26 cellular contexts compared by ENCODE assay signal in the genomic region with DNA sequence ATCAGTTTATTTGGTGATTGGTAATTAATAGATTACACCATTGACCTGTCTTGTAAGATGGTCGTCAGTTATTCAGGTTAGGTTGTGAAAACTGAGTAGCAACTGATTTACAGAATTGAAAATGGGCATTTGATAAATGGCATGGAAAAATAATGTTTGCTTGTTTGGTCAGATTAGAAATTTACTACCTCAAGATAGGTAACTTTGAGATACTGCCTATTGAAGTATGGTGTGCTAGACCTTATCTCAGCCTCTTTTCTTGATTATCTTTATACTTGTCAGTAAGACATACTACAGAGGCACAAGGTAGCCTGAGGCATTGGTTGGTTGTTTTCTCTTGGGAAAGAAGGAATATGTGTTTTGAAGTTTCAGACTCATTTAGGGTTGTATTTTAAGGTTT.
"Had no signal": no experiment of that assay in that cellular context is flagged by ENCODE, and none has a peak within 500 bp of the region (broad histone marks: within the 10 kb centered on the region; RNA-seq: fewer than 3 reads in every experiment).

No MANE protein-coding gene starts in this region.

- H3K4me1 Mint-ChIP-seq: activated naive CD4-positive, alpha-beta T cell treated with anti-CD3 and anti-CD28 coated beads, Interleukin-2, amount 10 ng/mL, durations not matched to agents 7 days and 5 days; activated naive CD8-positive, alpha-beta T cell treated with anti-CD3 and anti-CD28 coated beads for 36 hours had no signal

- H3K27me3 Mint-ChIP-seq: activated CD8-positive, alpha-beta T cell treated with anti-CD3 and anti-CD28 coated beads for 36 hours; activated naive CD4-positive, alpha-beta T cell treated with anti-CD3 and anti-CD28 coated beads, Interleukin-2, amount 10 ng/mL, durations not matched to agents 7 days and 5 days; activated naive CD8-positive, alpha-beta T cell treated with anti-CD3 and anti-CD28 coated beads for 36 hours had no signal

- ATAC-seq: activated CD4-positive, CD25-positive, alpha-beta regulatory T cell treated with anti-CD3 and anti-CD28 coated beads, Interleukin-2, amount 50 U/mL, for 24 hours; activated CD8-positive, alpha-beta T cell treated with anti-CD3 and anti-CD28 coated beads for 36 hours; activated T-cell treated with anti-CD3 and anti-CD28 coated beads, Interleukin-2, amount 50 U/mL, for 72 hours; Panc1; Right ventricle myocardium inferior had no signal

- DNase-seq: activated CD4-positive, alpha-beta T cell treated with anti-CD3 and anti-CD28 coated beads for 4 hours; activated CD8-positive, alpha-beta memory T cell treated with anti-CD3 and anti-CD28 coated beads, Interleukin-2, amount 50 U/mL, for 4 hours; activated CD8-positive, alpha-beta T cell treated with anti-CD3 and anti-CD28 coated beads for 36 hours; activated gamma-delta T cell treated with Interleukin-2 at 50 U/mL for 16 hours; activated naive CD4-positive, alpha-beta T cell treated with anti-CD3 and anti-CD28 coated beads, Interleukin-2, amount 10 ng/mL, durations not matched to agents 7 days and 5 days; activated naive CD8-positive, alpha-beta T cell treated with anti-CD3 and anti-CD28 coated beads for 36 hours; activated T-cell treated with anti-CD3 and anti-CD28 coated beads, Interleukin-2, amount 50 U/mL, for 72 hours; anterior cingulate cortex; caudate nucleus; Karpas-422; MM.1S; NCI-H146; NCI-H187 treated with DMSO at 0.1 percent for 48 hours; NCI-H2171; NCI-H345; NCI-H510A; NCI-H526 treated with DMSO at 0.1 percent for 48 hours; NCI-H82; NK-92 treated with Interleukin-12 subunit alpha and Interleukin-12 subunit beta, amount 100 ng/mL, for 24 hours; OCI-M1; RPMI8226 had no signal

- H3K4me3 Mint-ChIP-seq: activated CD8-positive, alpha-beta T cell treated with anti-CD3 and anti-CD28 coated beads for 36 hours; activated naive CD4-positive, alpha-beta T cell treated with anti-CD3 and anti-CD28 coated beads, Interleukin-2, amount 10 ng/mL, durations not matched to agents 7 days and 5 days; activated naive CD8-positive, alpha-beta T cell treated with anti-CD3 and anti-CD28 coated beads for 36 hours; activated T-cell treated with anti-CD3 and anti-CD28 coated beads, Interleukin-2, amount 50 U/mL, for 72 hours; T-helper 1 cell treated with Interleukin-12 subunit alpha and Interleukin-12 subunit beta and Interleukin-4 antibody, amounts not matched to agents 30 μg/mL and 1 μg/mL, for 36 hours had no signal

- H3K27ac Mint-ChIP-seq: activated CD8-positive, alpha-beta T cell treated with anti-CD3 and anti-CD28 coated beads for 36 hours; activated naive CD4-positive, alpha-beta T cell treated with anti-CD3 and anti-CD28 coated beads, Interleukin-2, amount 10 ng/mL, durations not matched to agents 7 days and 5 days; activated naive CD8-positive, alpha-beta T cell treated with anti-CD3 and anti-CD28 coated beads for 36 hours; activated T-cell treated with anti-CD3 and anti-CD28 coated beads, Interleukin-2, amount 50 U/mL, for 72 hours; activated T-helper 2 cell treated with anti-CD3 and anti-CD28 coated beads, Interferon-gamma antibody, Interleukin-2, Interleukin-4, amounts not matched to agents 10 μg/mL and 5 μg/mL and 100 μg/mL, durations not matched to agents 14 hours and 24 hours and 36 hours; T-helper 1 cell treated with Interleukin-12 subunit alpha and Interleukin-12 subunit beta and Interleukin-4 antibody, amounts not matched to agents 30 μg/mL and 1 μg/mL, for 36 hours had no signal

- H3K9me3 Mint-ChIP-seq: activated CD8-positive, alpha-beta T cell treated with anti-CD3 and anti-CD28 coated beads for 36 hours; activated naive CD4-positive, alpha-beta T cell treated with anti-CD3 and anti-CD28 coated beads, Interleukin-2, amount 10 ng/mL, durations not matched to agents 7 days and 5 days; activated naive CD8-positive, alpha-beta T cell treated with anti-CD3 and anti-CD28 coated beads for 36 hours; activated T-cell treated with anti-CD3 and anti-CD28 coated beads, Interleukin-2, amount 50 U/mL, for 72 hours; activated T-helper 2 cell treated with anti-CD3 and anti-CD28 coated beads, Interferon-gamma antibody, Interleukin-2, Interleukin-4, amounts not matched to agents 10 μg/mL and 5 μg/mL and 100 μg/mL, durations not matched to agents 14 hours and 24 hours and 36 hours; T-helper 1 cell treated with Interleukin-12 subunit alpha and Interleukin-12 subunit beta and Interleukin-4 antibody, amounts not matched to agents 30 μg/mL and 1 μg/mL, for 36 hours had no signal

- H3K36me3 Mint-ChIP-seq: activated naive CD4-positive, alpha-beta T cell treated with anti-CD3 and anti-CD28 coated beads, Interleukin-2, amount 10 ng/mL, durations not matched to agents 7 days and 5 days had no signal
